ENCODE assay signal across 8 cellular contexts in the genomic region with DNA sequence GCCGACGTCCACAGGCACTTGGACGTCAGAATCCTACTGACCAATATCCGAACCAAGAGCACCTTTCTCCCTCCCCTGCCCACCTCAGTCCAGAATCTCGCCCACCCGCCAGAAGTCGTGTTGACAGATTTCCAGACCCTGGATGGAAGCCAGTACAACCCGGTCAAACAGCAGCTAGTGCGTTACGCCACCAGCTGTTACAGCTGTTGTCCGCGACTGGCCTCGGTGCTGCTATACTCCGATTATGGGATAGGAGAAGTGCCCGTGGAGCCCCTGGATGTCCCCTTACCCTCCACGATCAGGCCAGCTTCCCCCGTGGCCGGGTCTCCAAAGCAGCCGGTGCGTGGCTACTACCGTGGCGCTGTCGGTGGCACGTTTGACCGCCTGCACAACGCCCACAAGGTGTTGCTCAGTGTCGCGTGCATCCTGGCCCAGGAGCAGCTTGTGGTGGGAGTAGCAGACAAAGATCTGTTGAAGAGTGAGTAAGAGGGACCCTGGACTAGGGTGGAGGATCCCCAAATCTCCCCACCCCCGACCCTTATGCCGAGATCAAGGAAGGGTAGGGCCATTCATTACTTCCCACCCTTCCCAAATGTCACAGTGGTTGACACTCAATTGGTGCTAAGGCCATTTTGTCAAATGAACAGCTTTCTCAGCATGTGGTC. TPM values are rescaled to one million over a fixed set of nuclear protein-coding genes. Genes with fewer than 3 reads are reported as not detected.
DNase-seq lines count a peak whose midpoint lies in the region; ATAC-seq and TF ChIP-seq lines count a peak whose summit lies in the region.

No MANE protein-coding gene starts in this region.

- H3K36me3 ChIP-seq in HCT116 (ENCODE audit: control insufficient read depth in 1 of 2, insufficient read depth in 2 of 2, low read length in 2 of 2): peaks cover 10 to 27% of the 10 kb centered on the region in 2 experiments; a peak in 3 of 4 replicates
- peaks cover 0 to 27% (median 17%) of the 10 kb centered on the region in 9 donors for H3K36me3 ChIP-seq in heart right ventricle

- no peak for DNase-seq in HCT116 (ENCODE audit: low read depth, low spot score)
- no peak for DNase-seq in T-helper 17 cell
- DNase-seq in heart right ventricle: no peak
- no peak for DNase-seq in globus pallidus (ENCODE audit: low spot score)
- no peak for DNase-seq in NCI-H2227 treated with DMSO at 0.1 percent for 48 hours (lab: John Stamatoyannopoulos, UW)
- DNase-seq in SHP77 (lab: John Stamatoyannopoulos, UW): no peak
- DNase-seq in COR-L47 (lab: John Stamatoyannopoulos, UW): no peak

- ATAC-seq in HCT116 (no peak), T-helper 17 cell (no peak), heart right ventricle (no peak)

- H3K27me3 ChIP-seq in HCT116 (ENCODE audit: insufficient read depth, low read length) (no peaks in the 10 kb centered on the region), heart right ventricle (no peaks in the 10 kb centered on the region)

- H3K4me3 Mint-ChIP-seq in T-helper 17 cell: peak overlapping the region; percentile 93

- no peak for TF ChIP-seq POLR2A in HCT116 (IDR thresholded peaks at IDR 0.05; ENCODE audit: borderline replicate concordance, extremely low read depth, insufficient read depth, insufficient read length)

- H3K4me1 ChIP-seq in HCT116 (ENCODE audit: control insufficient read depth in 1 of 2, insufficient read depth in 2 of 2, low read length in 2 of 2) (peaks cover 30 to 55% of the 10 kb centered on the region in 2 experiments), heart right ventricle (peaks cover 11 to 52% (median 39%) of the 10 kb centered on the region in 9 donors)

- H3K27ac ChIP-seq in HCT116 (ENCODE audit: low read depth, low read length) (peak overlapping the region; percentile 89), heart right ventricle (peak overlapping the region in 9 of 10 donors; percentile 76 to 96 (median 84)), skin epidermis (peak overlapping the region; percentile 25 to 97 (median 89))

- H2AFZ ChIP-seq in HCT116 (ENCODE audit: low read depth, low read length, poor library complexity, severe bottlenecking): no peak overlapping the region

- no peak for TF ChIP-seq RAD21 in HCT116 (IDR thresholded peaks at IDR 0.05; ENCODE audit: low read depth)

- WGBS in heart right ventricle, 2 donors: 46 to 47% methylated on average over 30 of the region's 30 CpGs

- H3K36me3 Mint-ChIP-seq in T-helper 17 cell (ENCODE audit: low read depth): no peaks in the 10 kb centered on the region

- no peaks in the 10 kb centered on the region for H3K27me3 Mint-ChIP-seq in T-helper 17 cell

- no TSS peak for BruUV-seq in HCT116 (replicated peaks; lab: Mats Ljungman, UMichigan)

- peak overlapping the region; percentile 94 for H3K27ac Mint-ChIP-seq in T-helper 17 cell

- H3K9ac ChIP-seq in HCT116 (ENCODE audit: low read length): peak overlapping the region; percentile 99

- H3K4me1 Mint-ChIP-seq in T-helper 17 cell: peaks cover 23% of the 10 kb centered on the region

- peak overlapping the region; percentile 99 to 100 for H3K4me3 ChIP-seq in HCT116 (replicated peaks in 1 of 2; ENCODE audit: low read depth in 1 of 2, low read length in 2 of 2)
- H3K4me3 ChIP-seq in heart right ventricle: peak overlapping the region; percentile 66 to 99 (median 94)
- peak overlapping the region; percentile 57 to 89 (median 72) for H3K4me3 ChIP-seq in skin epidermis

- RAD21 ChIA-PET in HCT116 (lab: Charles Lee; ENCODE audit: low non-redundant PET in 1 of 2, low total read pairs in 2 of 2, uncharacterized antibody in 2 of 2, unreplicated experiment in 2 of 2): no interaction called here

- H3K9me3 ChIP-seq in HCT116 (ENCODE audit: control insufficient read depth in 1 of 2, insufficient read depth in 1 of 2, low read depth in 1 of 2, low read length in 2 of 2) (no peaks in the 10 kb centered on the region), T-helper 17 cell (ENCODE audit: control insufficient read depth, low read length, poor library complexity, severe bottlenecking) (no peaks in the 10 kb centered on the region), heart right ventricle (no peaks in the 10 kb centered on the region)

- CTCF ChIA-PET in HCT116 (lab: Charles Lee): interaction anchor here (0.7 kb wide), 1 partner anchor 35 kb away, joined by 3 read pairs; no protein-coding TSS in a partner anchor

- no peaks in the 10 kb centered on the region for H3K9me2 ChIP-seq in HCT116 (ENCODE audit: insufficient read depth)

- peaks cover 38% of the 10 kb centered on the region for H3K79me2 ChIP-seq in HCT116 (ENCODE audit: insufficient read depth, low read length)

- TF ChIP-seq CTCF in HCT116 (IDR thresholded peaks at IDR 0.05 in 2 of 3, conservative IDR thresholded peaks at IDR 0.05 in 1 of 3; ENCODE audit: borderline replicate concordance in 1 of 3, insufficient read depth in 1 of 3, low read depth in 2 of 3, low read length in 2 of 3) (no peak), heart right ventricle (IDR thresholded peaks at IDR 0.05) (no peak)

- POLR2A ChIA-PET in HCT116 (lab: Charles Lee): no interaction called here

- intact Hi-C loops in HCT116 (cut with micrococcal nuclease): no loop called here
- intact Hi-C loops in heart right ventricle (cut with DNase I): no loop called here

- no peaks in the 10 kb centered on the region for H4K20me1 ChIP-seq in HCT116 (ENCODE audit: insufficient read depth)

- H3K4me2 ChIP-seq in HCT116 (ENCODE audit: low read length): peak overlapping the region; percentile 99

TF ChIP-seq in HCT116, 20 proteins besides CTCF, POLR2A, EP300 and RAD21:
- 0 out of 2 replicates have a peak, but pooled peaks have one; percentile 17 for TF ChIP-seq SIN3A (IDR thresholded peaks at IDR 0.05; ENCODE audit: low read depth)
- TF ChIP-seq SRF (IDR thresholded peaks at IDR 0.05; ENCODE audit: low read depth): no peak

RNA-seq across cellular contexts. Expression of a gene that starts 1.0 kb away (rescaled TPM):
- total RNA-seq in HCT116 (2021; ENCODE audit: unreplicated experiment) (137 TPM), T-helper 17 cell (10 to 100 TPM; 39.1 to 49.4 TPM), heart right ventricle (10 to 100 TPM; 29.7 to 56.9 (median 32.9) TPM)
- polyA plus RNA-seq in HCT116 (2012): 108 and 113 TPM in 2 replicates
- 10 to 100 TPM; 46.8 to 50.8 TPM for polyA plus RNA-seq in heart right ventricle

RNA-seq across cellular contexts. Expression of a gene that starts 3.9 kb away (rescaled TPM):
- 47.9 TPM for total RNA-seq in HCT116 (2021; ENCODE audit: unreplicated experiment)
- polyA plus RNA-seq in HCT116 (2012): 51.7 and 52.4 TPM in 2 replicates
- total RNA-seq in T-helper 17 cell: 10 to 100 TPM; 33.1 to 36.1 TPM
- 10 to 100 TPM; 45.7 to 87.2 (median 56.4) TPM for total RNA-seq in heart right ventricle
- 10 to 100 TPM; 55.8 to 61.2 TPM for polyA plus RNA-seq in heart right ventricle

RNA-seq across cellular contexts. Expression of a gene that starts 10.3 kb away (rescaled TPM):
- total RNA-seq in HCT116 (2021; ENCODE audit: unreplicated experiment): 1.4 TPM
- 1.6 and 1.8 TPM in 2 replicates for polyA plus RNA-seq in HCT116 (2012)
- 1 to 10 TPM in 1 of 2 donors, under 1 TPM in 1; 0.90 to 1.2 TPM for total RNA-seq in T-helper 17 cell
- 1 to 10 TPM in 2 of 10 donors, under 1 TPM in 8; 0.50 to 2.3 (median 0.78) TPM for total RNA-seq in heart right ventricle
- 1 to 10 TPM; 2.2 to 2.6 TPM for polyA plus RNA-seq in heart right ventricle

RNA-seq across cellular contexts. Expression of a gene that starts 14.6 kb away (rescaled TPM):
- total RNA-seq in HCT116 (2021; ENCODE audit: unreplicated experiment) (24.3 TPM), T-helper 17 cell (1 to 10 TPM; 2.4 to 2.6 TPM), heart right ventricle (1 to 10 TPM; 1.1 to 3.1 (median 1.6) TPM)
- polyA plus RNA-seq in HCT116 (2012): 15.4 and 18.2 TPM in 2 replicates
- 1 to 10 TPM; 2.9 TPM for polyA plus RNA-seq in heart right ventricle

RNA-seq across cellular contexts. Expression of a gene that starts 26.9 kb away (rescaled TPM):
- total RNA-seq in HCT116 (2021; ENCODE audit: unreplicated experiment): 17.7 TPM
- polyA plus RNA-seq in HCT116 (2012): 10.5 and 11.0 TPM in 2 replicates
- total RNA-seq in T-helper 17 cell: 10 to 100 TPM; 12.5 to 13.2 TPM
- total RNA-seq in heart right ventricle: 10 to 100 TPM in 5 of 10 donors, 1 to 10 TPM in 5; 6.8 to 16.0 (median 9.8) TPM
- polyA plus RNA-seq in heart right ventricle: 10 to 100 TPM; 17.0 to 18.3 TPM
